In genomic region chr4:79623125-79623905, GRCh38 we compare ENCODE assay signal across 1 cellular context.
TF ChIP-seq lines count a peak whose summit lies in the region.

No MANE protein-coding gene starts in this region.

TF ChIP-seq in GM23338, 12 proteins besides CTCF, POLR2A, EP300 and RAD21 (continued from another document):
- TF ChIP-seq, protein P1, sequence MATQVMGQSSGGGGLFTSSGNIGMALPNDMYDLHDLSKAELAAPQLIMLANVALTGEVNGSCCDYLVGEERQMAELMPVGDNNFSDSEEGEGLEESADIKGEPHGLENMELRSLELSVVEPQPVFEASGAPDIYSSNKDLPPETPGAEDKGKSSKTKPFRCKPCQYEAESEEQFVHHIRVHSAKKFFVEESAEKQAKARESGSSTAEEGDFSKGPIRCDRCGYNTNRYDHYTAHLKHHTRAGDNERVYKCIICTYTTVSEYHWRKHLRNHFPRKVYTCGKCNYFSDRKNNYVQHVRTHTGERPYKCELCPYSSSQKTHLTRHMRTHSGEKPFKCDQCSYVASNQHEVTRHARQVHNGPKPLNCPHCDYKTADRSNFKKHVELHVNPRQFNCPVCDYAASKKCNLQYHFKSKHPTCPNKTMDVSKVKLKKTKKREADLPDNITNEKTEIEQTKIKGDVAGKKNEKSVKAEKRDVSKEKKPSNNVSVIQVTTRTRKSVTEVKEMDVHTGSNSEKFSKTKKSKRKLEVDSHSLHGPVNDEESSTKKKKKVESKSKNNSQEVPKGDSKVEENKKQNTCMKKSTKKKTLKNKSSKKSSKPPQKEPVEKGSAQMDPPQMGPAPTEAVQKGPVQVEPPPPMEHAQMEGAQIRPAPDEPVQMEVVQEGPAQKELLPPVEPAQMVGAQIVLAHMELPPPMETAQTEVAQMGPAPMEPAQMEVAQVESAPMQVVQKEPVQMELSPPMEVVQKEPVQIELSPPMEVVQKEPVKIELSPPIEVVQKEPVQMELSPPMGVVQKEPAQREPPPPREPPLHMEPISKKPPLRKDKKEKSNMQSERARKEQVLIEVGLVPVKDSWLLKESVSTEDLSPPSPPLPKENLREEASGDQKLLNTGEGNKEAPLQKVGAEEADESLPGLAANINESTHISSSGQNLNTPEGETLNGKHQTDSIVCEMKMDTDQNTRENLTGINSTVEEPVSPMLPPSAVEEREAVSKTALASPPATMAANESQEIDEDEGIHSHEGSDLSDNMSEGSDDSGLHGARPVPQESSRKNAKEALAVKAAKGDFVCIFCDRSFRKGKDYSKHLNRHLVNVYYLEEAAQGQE (IDR thresholded peaks at IDR 0.05; ENCODE audit: unreplicated experiment): no peak
- TF ChIP-seq STAT1 (IDR thresholded peaks at IDR 0.05; ENCODE audit: unreplicated experiment): no peak
- no peak for TF ChIP-seq EZH2phosphoT487 (IDR thresholded peaks at IDR 0.05; ENCODE audit: unreplicated experiment)
- TF ChIP-seq JUNB (IDR thresholded peaks at IDR 0.05; ENCODE audit: unreplicated experiment): no peak
- TF ChIP-seq ZNF114 (CRISPR knock-in tag; IDR thresholded peaks at IDR 0.05): no peak
